In genomic region chr7:150975536-150976285, GRCh38 we compare ENCODE assay signal across 8 cellular contexts. TPM values are rescaled to one million over a fixed set of nuclear protein-coding genes. Genes with fewer than 3 reads are reported as not detected.
DNase-seq lines count a peak whose midpoint lies in the region; ATAC-seq and TF ChIP-seq lines count a peak whose summit lies in the region.

No MANE protein-coding gene starts in this region.

- no peak for ATAC-seq in activated CD8-positive, alpha-beta memory T cell treated with anti-CD3 and anti-CD28 coated beads, Interleukin-2, amount 10 ng/mL, durations not matched to agents 7 days and 5 days
- no peak for ATAC-seq in stimulated activated naive CD8-positive, alpha-beta T cell treated with anti-CD3 and anti-CD28 coated beads, Interleukin-15, amount 100 ng/mL, for 72 hours
- no peak for ATAC-seq in foreskin keratinocyte
- no peak for ATAC-seq in GM21528 (IDR thresholded peaks at IDR 0.05; ENCODE audit: low FRiP score, unreplicated experiment)

- H3K36me3 Mint-ChIP-seq in activated CD8-positive, alpha-beta memory T cell treated with anti-CD3 and anti-CD28 coated beads, Interleukin-2, amount 10 ng/mL, durations not matched to agents 7 days and 5 days = no peaks in the 10 kb centered on the region
- no peaks in the 10 kb centered on the region for H3K36me3 Mint-ChIP-seq in glutamatergic neuron (ENCODE audit: unreplicated experiment)

- no peaks in the 10 kb centered on the region for H3K9me3 ChIP-seq in SK-N-MC (ENCODE audit: low read depth, low read length)

- H3K36me3 ChIP-seq in SK-N-MC (ENCODE audit: insufficient read depth, low read length) = no peaks in the 10 kb centered on the region

- CTCF ChIA-PET in activated CD8-positive, alpha-beta memory T cell treated with anti-CD3 and anti-CD28 coated beads, Interleukin-2, amount 10 ng/mL, durations not matched to agents 7 days and 5 days (lab: Charles Lee) = interaction anchor here (0.6 to 3.4 kb wide), 7 partner anchors 9 to 138 kb away, joined by 3 to 31 read pairs (median 6); no protein-coding TSS in a partner anchor

- DNase-seq in activated CD8-positive, alpha-beta memory T cell treated with anti-CD3 and anti-CD28 coated beads, Interleukin-2, amount 10 ng/mL, durations not matched to agents 7 days and 5 days = no peak
- DNase-seq in activated CD8-positive, alpha-beta memory T cell treated with anti-CD3 and anti-CD28 coated beads for 24 hours = no peak
- no peak for DNase-seq in SK-N-MC (ENCODE audit: low read depth, low spot score)
- no peak for DNase-seq in glutamatergic neuron
- no peak for DNase-seq in stimulated activated naive CD8-positive, alpha-beta T cell treated with anti-CD3 and anti-CD28 coated beads, Interleukin-15, amount 100 ng/mL, for 72 hours
- DNase-seq in NCI-H1092 (lab: John Stamatoyannopoulos, UW) = no peak
- no peak for DNase-seq in foreskin keratinocyte

- peaks cover 84% of the 10 kb centered on the region for H3K27me3 ChIP-seq in foreskin keratinocyte

- H3K27me3 Mint-ChIP-seq in activated CD8-positive, alpha-beta memory T cell treated with anti-CD3 and anti-CD28 coated beads, Interleukin-2, amount 10 ng/mL, durations not matched to agents 7 days and 5 days = peaks cover 43% of the 10 kb centered on the region
- H3K27me3 Mint-ChIP-seq in glutamatergic neuron (ENCODE audit: unreplicated experiment) = peaks cover 30% of the 10 kb centered on the region
- H3K27me3 Mint-ChIP-seq in stimulated activated naive CD8-positive, alpha-beta T cell treated with anti-CD3 and anti-CD28 coated beads, Interleukin-15, amount 100 ng/mL, for 72 hours = peaks cover 51% of the 10 kb centered on the region

- H3K9me3 Mint-ChIP-seq in activated CD8-positive, alpha-beta memory T cell treated with anti-CD3 and anti-CD28 coated beads, Interleukin-2, amount 10 ng/mL, durations not matched to agents 7 days and 5 days (ENCODE audit: low read depth) = no peaks in the 10 kb centered on the region
- H3K9me3 Mint-ChIP-seq in glutamatergic neuron (ENCODE audit: unreplicated experiment) = peaks cover 39% of the 10 kb centered on the region
- H3K9me3 Mint-ChIP-seq in stimulated activated naive CD8-positive, alpha-beta T cell treated with anti-CD3 and anti-CD28 coated beads, Interleukin-15, amount 100 ng/mL, for 72 hours = no peaks in the 10 kb centered on the region

- peak overlapping the region; percentile 77 for H3K4me3 Mint-ChIP-seq in activated CD8-positive, alpha-beta memory T cell treated with anti-CD3 and anti-CD28 coated beads, Interleukin-2, amount 10 ng/mL, durations not matched to agents 7 days and 5 days
- peak overlapping the region; percentile 94 for H3K4me3 Mint-ChIP-seq in glutamatergic neuron (ENCODE audit: unreplicated experiment)
- peak overlapping the region; percentile 75 to 93 for H3K4me3 Mint-ChIP-seq in stimulated activated naive CD8-positive, alpha-beta T cell treated with anti-CD3 and anti-CD28 coated beads, Interleukin-15, amount 100 ng/mL, for 72 hours

- H3K4me3 ChIP-seq in SK-N-MC = peak overlapping the region; percentile 84

- TF ChIP-seq CTCF in glutamatergic neuron (IDR thresholded peaks at IDR 0.05; ENCODE audit: partially characterized antibody, unreplicated experiment) (no peak), foreskin keratinocyte (conservative IDR thresholded peaks at IDR 0.05) (no peak)

- peaks cover 21% of the 10 kb centered on the region for H3K4me1 Mint-ChIP-seq in activated CD8-positive, alpha-beta memory T cell treated with anti-CD3 and anti-CD28 coated beads, Interleukin-2, amount 10 ng/mL, durations not matched to agents 7 days and 5 days
- H3K4me1 Mint-ChIP-seq in glutamatergic neuron (ENCODE audit: low read depth, unreplicated experiment) = peaks cover 37% of the 10 kb centered on the region
- peaks cover 56% of the 10 kb centered on the region for H3K4me1 Mint-ChIP-seq in stimulated activated naive CD8-positive, alpha-beta T cell treated with anti-CD3 and anti-CD28 coated beads, Interleukin-15, amount 100 ng/mL, for 72 hours

- H3K4me1 ChIP-seq in foreskin keratinocyte = no peaks in the 10 kb centered on the region

- H3K9ac ChIP-seq in SK-N-MC (ENCODE audit: insufficient read length) = no peak overlapping the region

- H3K27ac ChIP-seq in SK-N-MC (no peak overlapping the region), foreskin keratinocyte (no peak overlapping the region)

- H3K27ac Mint-ChIP-seq in activated CD8-positive, alpha-beta memory T cell treated with anti-CD3 and anti-CD28 coated beads, Interleukin-2, amount 10 ng/mL, durations not matched to agents 7 days and 5 days = no peak overlapping the region
- H3K27ac Mint-ChIP-seq in glutamatergic neuron (ENCODE audit: unreplicated experiment) = no peak overlapping the region
- H3K27ac Mint-ChIP-seq in stimulated activated naive CD8-positive, alpha-beta T cell treated with anti-CD3 and anti-CD28 coated beads, Interleukin-15, amount 100 ng/mL, for 72 hours = no peak overlapping the region

RNA-seq across cellular contexts. Expression of gene KCNH2, which starts 2.4 kb away (rescaled TPM):
- total RNA-seq in activated CD8-positive, alpha-beta memory T cell treated with anti-CD3 and anti-CD28 coated beads, Interleukin-2, amount 10 ng/mL, durations not matched to agents 7 days and 5 days = under 1 TPM in 1 of 2 experiments, not detected in 1; 0.07 TPM
- total RNA-seq in glutamatergic neuron (ENCODE audit: unreplicated experiment) (73.7 TPM), foreskin keratinocyte (not detected in 2 replicates)
- polyA plus RNA-seq in foreskin keratinocyte = not detected in 2 replicates

RNA-seq across cellular contexts. Expression of gene NOS3, which starts 15.1 kb away (rescaled TPM):
- 10 to 100 TPM in 1 of 2 experiments, 1 to 10 TPM in 1; 6.4 to 10.8 TPM for total RNA-seq in activated CD8-positive, alpha-beta memory T cell treated with anti-CD3 and anti-CD28 coated beads, Interleukin-2, amount 10 ng/mL, durations not matched to agents 7 days and 5 days
- 0.86 TPM for total RNA-seq in glutamatergic neuron (ENCODE audit: unreplicated experiment)
- 3.4 and 5.3 TPM in 2 replicates for total RNA-seq in foreskin keratinocyte
- 2.1 and 6.0 TPM in 2 replicates for polyA plus RNA-seq in foreskin keratinocyte

RNA-seq across cellular contexts. Expression of gene ATG9B, which starts 48.6 kb away (rescaled TPM):
- total RNA-seq in activated CD8-positive, alpha-beta memory T cell treated with anti-CD3 and anti-CD28 coated beads, Interleukin-2, amount 10 ng/mL, durations not matched to agents 7 days and 5 days = 1 to 10 TPM; 2.3 to 3.4 TPM
- total RNA-seq in glutamatergic neuron (ENCODE audit: unreplicated experiment) (9.4 TPM), foreskin keratinocyte (0.18 and 0.31 TPM in 2 replicates)
- 0.16 and 0.20 TPM in 2 replicates for polyA plus RNA-seq in foreskin keratinocyte

RNA-seq across cellular contexts. Expression of gene ABCB8, which starts 52.5 kb away (rescaled TPM):
- 10 to 100 TPM; 50.3 to 52.4 TPM for total RNA-seq in activated CD8-positive, alpha-beta memory T cell treated with anti-CD3 and anti-CD28 coated beads, Interleukin-2, amount 10 ng/mL, durations not matched to agents 7 days and 5 days
- total RNA-seq in glutamatergic neuron (ENCODE audit: unreplicated experiment) (57.1 TPM), foreskin keratinocyte (43.0 and 45.9 TPM in 2 replicates)
- polyA plus RNA-seq in foreskin keratinocyte = 46.2 and 47.3 TPM in 2 replicates

Comparison
In these comparisons a context has a peak if more than half of its experiments do, and no peak if none do; other contexts are left out.
1. RNA of gene KCNH2, which starts 2.4 kb away (total RNA-seq): 73.7 TPM in glutamatergic neuron (single experiment); 0.07 TPM in activated CD8-positive, alpha-beta memory T cell treated with anti-CD3 and anti-CD28 coated beads, Interleukin-2, amount 10 ng/mL, durations not matched to agents 7 days and 5 days and not detected in foreskin keratinocyte; every median in the first group is over 10 times any median in the second.
2. Peak in every context shown above with its lines, with median percentiles within 50 percentile points of each other: H3K4me3 Mint-ChIP-seq.